ENCODE assay signal across 8 cellular contexts in genomic region chr6:148091394-148091793, GRCh38.
"Had no signal": no experiment of that assay in that cellular context is flagged by ENCODE, and none has a peak within 500 bp of the region (broad histone marks: within the 10 kb centered on the region; RNA-seq: fewer than 3 reads in every experiment).

No MANE protein-coding gene starts in this region.

- H3K4me1 ChIP-seq: HAP-1 had no signal

- H3K36me3 ChIP-seq: HAP-1 had no signal

- DNase-seq: GM23248, GOT3, H7, H9, HCEC 1CT, HFFc6 had no signal

- H3K27ac ChIP-seq: GM23248 had no signal

- H3K4me3 ChIP-seq: GM23248, GM23338, HAP-1 had no signal
